8 cellular contexts compared by ENCODE assay signal in genomic region chr5:32173394-32174010, GRCh38. TPM values are rescaled to one million over a fixed set of nuclear protein-coding genes. Genes with fewer than 3 reads are reported as not detected.
A peak's percentile ranks its signal among the peaks of the same experiment; 100 is the strongest.
DNase-seq lines count a peak whose midpoint lies in the region; ATAC-seq and TF ChIP-seq lines count a peak whose summit lies in the region.

No MANE protein-coding gene starts in this region.

- H2AFZ ChIP-seq in PC-9 (peak overlapping the region; percentile 99), osteoblast (ENCODE audit: low read length) (peak overlapping the region; percentile 65)

- ATAC-seq in GM21576 (IDR thresholded peaks at IDR 0.05; ENCODE audit: unreplicated experiment) = peak; percentile 21
- peak; percentile 32 to 40 for ATAC-seq in activated naive CD4-positive, alpha-beta T cell treated with anti-CD3 and anti-CD28 coated beads, Interleukin-2, amount 50 U/mL, for 72 hours

- TF ChIP-seq CTCF in PC-9 (conservative IDR thresholded peaks at IDR 0.05) (no peak), glutamatergic neuron (IDR thresholded peaks at IDR 0.05; ENCODE audit: partially characterized antibody, unreplicated experiment) (no peak), osteoblast (IDR thresholded peaks at IDR 0.05; ENCODE audit: extremely low read depth, low read depth, low read length) (no peak)

- DNase-seq in DMS153 (lab: John Stamatoyannopoulos, UW) = peak; percentile 77
- DNase-seq in PC-9 = peak; percentile 59 to 80
- DNase-seq in activated naive CD4-positive, alpha-beta T cell treated with anti-CD3 and anti-CD28 coated beads, Interleukin-2, amount 50 U/mL, for 72 hours (ENCODE audit: low spot score in 2 of 2) = peak in 1 of 2 donors; percentile 29
- DNase-seq in glutamatergic neuron = peak; percentile 50
- peak; percentile 83 for DNase-seq in osteoblast (ENCODE audit: insufficient read length, low spot score, missing footprints)
- DNase-seq in cortex of kidney (lab: John Stamatoyannopoulos, UW) = no peak

- peaks cover 20 to 53% (median 30%) of the 10 kb centered on the region in 3 donors for H3K4me1 Mint-ChIP-seq in IgD-negative memory B cell
- H3K4me1 Mint-ChIP-seq in glutamatergic neuron (ENCODE audit: low read depth, unreplicated experiment) = peaks cover 27% of the 10 kb centered on the region

- H3K9me2 ChIP-seq in PC-9 (ENCODE audit: insufficient read depth) = no peaks in the 10 kb centered on the region

- H3K36me3 ChIP-seq in PC-9 (ENCODE audit: low read depth) = peaks cover 30% of the 10 kb centered on the region
- H3K36me3 ChIP-seq in osteoblast (ENCODE audit: insufficient read depth, low read length) = peaks cover 30% of the 10 kb centered on the region

- intact Hi-C loops in PC-9 (cut with micrococcal nuclease; ENCODE audit: unreplicated experiment) = loop anchor here (1.0 to 2.0 kb wide), 6 partner anchors 20 to 411 kb away; partner anchors contain the start of gene SUB1

- H4K20me1 ChIP-seq in PC-9 (ENCODE audit: insufficient read depth) (peaks cover 44% of the 10 kb centered on the region), osteoblast (ENCODE audit: insufficient read depth, low read length) (peaks cover 42% of the 10 kb centered on the region)

- H3K79me2 ChIP-seq in PC-9 (ENCODE audit: low read depth) = peaks cover 50% of the 10 kb centered on the region
- peaks cover 67% of the 10 kb centered on the region for H3K79me2 ChIP-seq in osteoblast (ENCODE audit: insufficient read depth, low read length)

- H3K4me1 ChIP-seq in PC-9 (replicated peaks; ENCODE audit: insufficient read depth) = peaks cover 43% of the 10 kb centered on the region
- H3K4me1 ChIP-seq in osteoblast (ENCODE audit: insufficient read depth, low read length) = peaks cover 25% of the 10 kb centered on the region

- no TSS peak for BruUV-seq in PC-9 (replicated peaks; lab: Mats Ljungman, UMichigan)

- CTCF ChIA-PET in PC-9 (lab: Charles Lee) = interaction anchor here (0.5 to 1.7 kb wide), 5 partner anchors 20 to 64 kb away, joined by 3 to 5 read pairs (median 4); no protein-coding TSS in a partner anchor

- peaks cover 28% of the 10 kb centered on the region for H3F3A ChIP-seq in PC-9 (ENCODE audit: insufficient read depth, low read depth)

- H3K36me3 Mint-ChIP-seq in IgD-negative memory B cell = peaks cover 2% of the 10 kb centered on the region
- peaks cover 23 to 52% of the 10 kb centered on the region in 2 donors for H3K36me3 Mint-ChIP-seq in activated naive CD4-positive, alpha-beta T cell treated with anti-CD3 and anti-CD28 coated beads, Interleukin-2, amount 50 U/mL, for 72 hours
- H3K36me3 Mint-ChIP-seq in glutamatergic neuron (ENCODE audit: unreplicated experiment) = peaks cover 8% of the 10 kb centered on the region

- H3K9me3 ChIP-seq in PC-9 (ENCODE audit: insufficient read depth, low read depth) (no peaks in the 10 kb centered on the region), osteoblast (ENCODE audit: low read depth, low read length) (no peaks in the 10 kb centered on the region)

- POLR2A ChIA-PET in PC-9 (lab: Charles Lee; ENCODE audit: unreplicated experiment) = interaction anchor here (0.5 to 1.1 kb wide), 14 partner anchors 8 to 975 kb away, joined by 3 to 9 read pairs (median 4); no protein-coding TSS in a partner anchor

- peak overlapping the region; percentile 92 to 100 (median 98) for H3K4me3 Mint-ChIP-seq in IgD-negative memory B cell
- H3K4me3 Mint-ChIP-seq in glutamatergic neuron (ENCODE audit: unreplicated experiment) = peak overlapping the region; percentile 94

- H3K27ac Mint-ChIP-seq in IgD-negative memory B cell (peak overlapping the region; percentile 94 to 99 (median 96)), glutamatergic neuron (ENCODE audit: unreplicated experiment) (peak overlapping the region; percentile 96)
- peak overlapping the region; percentile 99 to 100 for H3K27ac Mint-ChIP-seq in activated naive CD4-positive, alpha-beta T cell treated with anti-CD3 and anti-CD28 coated beads, Interleukin-2, amount 50 U/mL, for 72 hours

- H3K27ac ChIP-seq in PC-9 = peak overlapping the region; percentile 95
- peak overlapping the region; percentile 99 for H3K27ac ChIP-seq in osteoblast (ENCODE audit: low read depth, low read length)

- H3K9me3 Mint-ChIP-seq in IgD-negative memory B cell (no peaks in the 10 kb centered on the region), glutamatergic neuron (ENCODE audit: unreplicated experiment) (peaks cover 14% of the 10 kb centered on the region)
- H3K9me3 Mint-ChIP-seq in activated naive CD4-positive, alpha-beta T cell treated with anti-CD3 and anti-CD28 coated beads, Interleukin-2, amount 50 U/mL, for 72 hours = no peaks in the 10 kb centered on the region

- H3K27me3 ChIP-seq in PC-9 (ENCODE audit: insufficient read depth, low read depth) = no peaks in the 10 kb centered on the region
- no peaks in the 10 kb centered on the region for H3K27me3 ChIP-seq in osteoblast (ENCODE audit: insufficient read depth, low read length)

- peak overlapping the region; percentile 93 for H3K4me3 ChIP-seq in PC-9
- H3K4me3 ChIP-seq in osteoblast (ENCODE audit: insufficient read depth, low read length) = peak overlapping the region; percentile 98

- H3K4me2 ChIP-seq in PC-9 (peak overlapping the region; percentile 85), osteoblast (ENCODE audit: insufficient read depth, low read length) (peak overlapping the region; percentile 91)

- H3K27me3 Mint-ChIP-seq in IgD-negative memory B cell (no peaks in the 10 kb centered on the region), glutamatergic neuron (ENCODE audit: unreplicated experiment) (peaks cover 14% of the 10 kb centered on the region)

RNA-seq across cellular contexts. Expression of gene GOLPH3, which starts 0.6 kb away (rescaled TPM):
- 99.2 TPM for polyA plus RNA-seq in IgD-negative memory B cell
- 179 and 267 TPM in 2 replicates for total RNA-seq in PC-9 (2021)
- 10 to 100 TPM; 35.9 to 56.9 TPM for total RNA-seq in activated naive CD4-positive, alpha-beta T cell treated with anti-CD3 and anti-CD28 coated beads, Interleukin-2, amount 50 U/mL, for 72 hours
- total RNA-seq in glutamatergic neuron (ENCODE audit: unreplicated experiment) = 68.5 TPM
- 83.2 and 88.7 TPM in 2 replicates for total RNA-seq in osteoblast
